ENCODE assay signal across 1 cellular context in genomic region chr17:82020874-82021727, GRCh38.
TF ChIP-seq lines count a peak whose summit lies in the region.

No MANE protein-coding gene starts in this region.

TF ChIP-seq in HepG2, 621 proteins besides CTCF, POLR2A, EP300 and RAD21 (continued from another document and continues in another):
- peak; percentile 24; the same call in 1 of the 2 replicates for TF ChIP-seq ZNF639 (CRISPR knock-in tag; conservative IDR thresholded peaks at IDR 0.05)
- 0 out of 2 replicates have a peak, but pooled peaks have one; percentile 3 for TF ChIP-seq ARHGAP35 (CRISPR knock-in tag; IDR thresholded peaks at IDR 0.05; ENCODE audit: borderline replicate concordance)
- no peak; the same call in 1 of the 2 replicates for TF ChIP-seq ZNF710 (CRISPR knock-in tag; IDR thresholded peaks at IDR 0.05; ENCODE audit: borderline replicate concordance)
- no peak for TF ChIP-seq PPARG (CRISPR knock-in tag; conservative IDR thresholded peaks at IDR 0.05)
- no peak; the same call in 1 of the 2 replicates for TF ChIP-seq THAP7 (CRISPR knock-in tag; IDR thresholded peaks at IDR 0.05)
- no peak for TF ChIP-seq JARID2 (CRISPR knock-in tag; IDR thresholded peaks at IDR 0.05; ENCODE audit: insufficient replicate concordance)
- TF ChIP-seq ZNF746 (CRISPR knock-in tag; IDR thresholded peaks at IDR 0.05): peak; percentile 44; the same call in 1 of the 2 replicates
- no peak for TF ChIP-seq DZIP1 (CRISPR knock-in tag; IDR thresholded peaks at IDR 0.05)
- peak; percentile 51; the same call in 1 of the 3 replicates for TF ChIP-seq MXI1 (IDR thresholded peaks at IDR 0.05; ENCODE audit: borderline replicate concordance, low read depth, low read length)
- no peak for TF ChIP-seq RORA (CRISPR knock-in tag; IDR thresholded peaks at IDR 0.05)
- no peak for TF ChIP-seq FOXA1 (IDR thresholded peaks at IDR 0.05)
- TF ChIP-seq FOXA1 (CRISPR knock-in tag; IDR thresholded peaks at IDR 0.05): no peak
- peak; percentile 72; the same call in 1 of the 2 replicates for TF ChIP-seq ZBTB26 (CRISPR knock-in tag; IDR thresholded peaks at IDR 0.05; ENCODE audit: borderline replicate concordance)
- TF ChIP-seq ZNF549 (CRISPR knock-in tag; IDR thresholded peaks at IDR 0.05): no peak
- no peak for TF ChIP-seq EZH2 (conservative IDR thresholded peaks at IDR 0.05; ENCODE audit: low read depth, low read length)
- no peak; the same call in 1 of the 2 replicates for TF ChIP-seq NR2F6 (IDR thresholded peaks at IDR 0.05)
- 0 out of 2 replicates have a peak, but pooled peaks have one; percentile 19 for TF ChIP-seq NR2F6 (CRISPR knock-in tag; IDR thresholded peaks at IDR 0.05)
- peak; percentile 75 for TF ChIP-seq KMT2A (CRISPR knock-in tag; IDR thresholded peaks at IDR 0.05)
- peak; percentile 81; the same call in 1 of the 2 replicates for TF ChIP-seq BRD4 (CRISPR knock-in tag; IDR thresholded peaks at IDR 0.05)
- peak; percentile 52; the same call in 1 of the 2 replicates for TF ChIP-seq ZNF33B (CRISPR knock-in tag; IDR thresholded peaks at IDR 0.05)
- TF ChIP-seq ZSCAN31 (CRISPR knock-in tag; IDR thresholded peaks at IDR 0.05; ENCODE audit: low read depth): peak; percentile 72; the same call in 1 of the 2 replicates
- TF ChIP-seq ZNF557 (CRISPR knock-in tag; IDR thresholded peaks at IDR 0.05): peak; percentile 29; the same call in 1 of the 2 replicates
- peak; percentile 85 for TF ChIP-seq IRF2 (CRISPR knock-in tag; IDR thresholded peaks at IDR 0.05)
- no peak for TF ChIP-seq CC2D1A (CRISPR knock-in tag; IDR thresholded peaks at IDR 0.05)
- peak; percentile 86; the same call in 1 of the 2 replicates for TF ChIP-seq NFKB2 (CRISPR knock-in tag; IDR thresholded peaks at IDR 0.05; ENCODE audit: borderline replicate concordance)
- 0 out of 2 replicates have a peak, but pooled peaks have one; percentile 21 for TF ChIP-seq MTF1 (CRISPR knock-in tag; IDR thresholded peaks at IDR 0.05)
- TF ChIP-seq ZGPAT (CRISPR knock-in tag; IDR thresholded peaks at IDR 0.05): peak; percentile 85; the same call in 1 of the 2 replicates
- peak; percentile 62 for TF ChIP-seq GABPB1 (CRISPR knock-in tag; IDR thresholded peaks at IDR 0.05)
- 0 out of 2 replicates have a peak, but pooled peaks have one; percentile 36 for TF ChIP-seq ZNF543 (CRISPR knock-in tag; IDR thresholded peaks at IDR 0.05)
- TF ChIP-seq SIN3B (IDR thresholded peaks at IDR 0.05; ENCODE audit: low read length): peak; percentile 32; the same call in 1 of the 2 replicates
- TF ChIP-seq GMEB1 (CRISPR knock-in tag; IDR thresholded peaks at IDR 0.05; ENCODE audit: borderline replicate concordance): peak; percentile 32; the same call in 1 of the 2 replicates
- peak; percentile 51; the same call in 1 of the 2 replicates for TF ChIP-seq ZNF792 (CRISPR knock-in tag; IDR thresholded peaks at IDR 0.05)
- TF ChIP-seq ATF2 (CRISPR knock-in tag; IDR thresholded peaks at IDR 0.05): peak; percentile 41; the same call in 1 of the 2 replicates
- TF ChIP-seq TEF (CRISPR knock-in tag; IDR thresholded peaks at IDR 0.05): no peak
- 0 out of 2 replicates have a peak, but pooled peaks have one; percentile 31 for TF ChIP-seq ZSCAN20 (CRISPR knock-in tag; IDR thresholded peaks at IDR 0.05; ENCODE audit: borderline replicate concordance)
- peak; percentile 86 for TF ChIP-seq SAP130 (CRISPR knock-in tag; IDR thresholded peaks at IDR 0.05; ENCODE audit: low read depth)
- no peak; the same call in 1 of the 2 replicates for TF ChIP-seq HBP1 (CRISPR knock-in tag; IDR thresholded peaks at IDR 0.05; ENCODE audit: low read depth)
- no peak for TF ChIP-seq ZMAT3 (CRISPR knock-in tag; conservative IDR thresholded peaks at IDR 0.05)
- TF ChIP-seq CREB3 (CRISPR knock-in tag; IDR thresholded peaks at IDR 0.05): 0 out of 2 replicates have a peak, but pooled peaks have one; percentile 48
- no peak for TF ChIP-seq CCAR2 (optimal IDR thresholded peaks at IDR 0.05; ENCODE audit: low read depth, low read length)
- no peak for TF ChIP-seq ZBTB2 (CRISPR knock-in tag; IDR thresholded peaks at IDR 0.05; ENCODE audit: low read depth)
- TF ChIP-seq ZNF564 (CRISPR knock-in tag; IDR thresholded peaks at IDR 0.05): no peak; the same call in 1 of the 2 replicates
